ENCODE assay signal across 2 cellular contexts in the genomic region with DNA sequence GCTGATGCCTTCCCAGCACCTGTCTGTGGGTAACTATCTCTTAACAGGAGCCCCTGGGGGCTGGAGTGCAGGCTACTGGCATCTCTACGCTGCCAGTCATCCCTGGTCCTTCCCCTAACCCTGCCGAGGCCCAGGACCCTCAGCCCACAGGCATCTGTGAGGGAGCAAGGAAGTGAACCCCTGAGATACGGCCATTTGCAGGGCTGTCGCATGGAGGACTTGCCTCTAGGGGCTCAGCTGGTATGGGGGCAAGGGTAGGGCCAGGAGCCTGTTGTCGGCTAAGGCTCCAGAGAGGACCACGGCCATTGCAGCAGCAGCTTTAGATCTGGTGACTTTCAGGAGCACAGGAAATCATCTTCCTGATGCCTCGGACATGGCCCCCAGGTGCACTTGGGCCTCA.
TF ChIP-seq lines count a peak whose summit lies in the region.

No MANE protein-coding gene starts in this region.

TF ChIP-seq in HepG2, 621 proteins besides CTCF, POLR2A, EP300 and RAD21:
- TF ChIP-seq SOX13 (IDR thresholded peaks at IDR 0.05) (no peak), SOX13 (CRISPR knock-in tag; conservative IDR thresholded peaks at IDR 0.05 in 1 of 2, IDR thresholded peaks at IDR 0.05 in 1 of 2) (no peak), AGO2 (optimal IDR thresholded peaks at IDR 0.05; ENCODE audit: low read depth, low read length) (peak; percentile 28), FOXP1 (IDR thresholded peaks at IDR 0.05) (no peak), FOXP1 (CRISPR knock-in tag; IDR thresholded peaks at IDR 0.05) (no peak)
- TF ChIP-seq, protein P1, sequence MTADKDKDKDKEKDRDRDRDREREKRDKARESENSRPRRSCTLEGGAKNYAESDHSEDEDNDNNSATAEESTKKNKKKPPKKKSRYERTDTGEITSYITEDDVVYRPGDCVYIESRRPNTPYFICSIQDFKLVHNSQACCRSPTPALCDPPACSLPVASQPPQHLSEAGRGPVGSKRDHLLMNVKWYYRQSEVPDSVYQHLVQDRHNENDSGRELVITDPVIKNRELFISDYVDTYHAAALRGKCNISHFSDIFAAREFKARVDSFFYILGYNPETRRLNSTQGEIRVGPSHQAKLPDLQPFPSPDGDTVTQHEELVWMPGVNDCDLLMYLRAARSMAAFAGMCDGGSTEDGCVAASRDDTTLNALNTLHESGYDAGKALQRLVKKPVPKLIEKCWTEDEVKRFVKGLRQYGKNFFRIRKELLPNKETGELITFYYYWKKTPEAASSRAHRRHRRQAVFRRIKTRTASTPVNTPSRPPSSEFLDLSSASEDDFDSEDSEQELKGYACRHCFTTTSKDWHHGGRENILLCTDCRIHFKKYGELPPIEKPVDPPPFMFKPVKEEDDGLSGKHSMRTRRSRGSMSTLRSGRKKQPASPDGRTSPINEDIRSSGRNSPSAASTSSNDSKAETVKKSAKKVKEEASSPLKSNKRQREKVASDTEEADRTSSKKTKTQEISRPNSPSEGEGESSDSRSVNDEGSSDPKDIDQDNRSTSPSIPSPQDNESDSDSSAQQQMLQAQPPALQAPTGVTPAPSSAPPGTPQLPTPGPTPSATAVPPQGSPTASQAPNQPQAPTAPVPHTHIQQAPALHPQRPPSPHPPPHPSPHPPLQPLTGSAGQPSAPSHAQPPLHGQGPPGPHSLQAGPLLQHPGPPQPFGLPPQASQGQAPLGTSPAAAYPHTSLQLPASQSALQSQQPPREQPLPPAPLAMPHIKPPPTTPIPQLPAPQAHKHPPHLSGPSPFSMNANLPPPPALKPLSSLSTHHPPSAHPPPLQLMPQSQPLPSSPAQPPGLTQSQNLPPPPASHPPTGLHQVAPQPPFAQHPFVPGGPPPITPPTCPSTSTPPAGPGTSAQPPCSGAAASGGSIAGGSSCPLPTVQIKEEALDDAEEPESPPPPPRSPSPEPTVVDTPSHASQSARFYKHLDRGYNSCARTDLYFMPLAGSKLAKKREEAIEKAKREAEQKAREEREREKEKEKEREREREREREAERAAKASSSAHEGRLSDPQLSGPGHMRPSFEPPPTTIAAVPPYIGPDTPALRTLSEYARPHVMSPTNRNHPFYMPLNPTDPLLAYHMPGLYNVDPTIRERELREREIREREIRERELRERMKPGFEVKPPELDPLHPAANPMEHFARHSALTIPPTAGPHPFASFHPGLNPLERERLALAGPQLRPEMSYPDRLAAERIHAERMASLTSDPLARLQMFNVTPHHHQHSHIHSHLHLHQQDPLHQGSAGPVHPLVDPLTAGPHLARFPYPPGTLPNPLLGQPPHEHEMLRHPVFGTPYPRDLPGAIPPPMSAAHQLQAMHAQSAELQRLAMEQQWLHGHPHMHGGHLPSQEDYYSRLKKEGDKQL (CRISPR knock-in tag; IDR thresholded peaks at IDR 0.05; ENCODE audit: low read depth) = no peak
- TF ChIP-seq, protein P2, sequence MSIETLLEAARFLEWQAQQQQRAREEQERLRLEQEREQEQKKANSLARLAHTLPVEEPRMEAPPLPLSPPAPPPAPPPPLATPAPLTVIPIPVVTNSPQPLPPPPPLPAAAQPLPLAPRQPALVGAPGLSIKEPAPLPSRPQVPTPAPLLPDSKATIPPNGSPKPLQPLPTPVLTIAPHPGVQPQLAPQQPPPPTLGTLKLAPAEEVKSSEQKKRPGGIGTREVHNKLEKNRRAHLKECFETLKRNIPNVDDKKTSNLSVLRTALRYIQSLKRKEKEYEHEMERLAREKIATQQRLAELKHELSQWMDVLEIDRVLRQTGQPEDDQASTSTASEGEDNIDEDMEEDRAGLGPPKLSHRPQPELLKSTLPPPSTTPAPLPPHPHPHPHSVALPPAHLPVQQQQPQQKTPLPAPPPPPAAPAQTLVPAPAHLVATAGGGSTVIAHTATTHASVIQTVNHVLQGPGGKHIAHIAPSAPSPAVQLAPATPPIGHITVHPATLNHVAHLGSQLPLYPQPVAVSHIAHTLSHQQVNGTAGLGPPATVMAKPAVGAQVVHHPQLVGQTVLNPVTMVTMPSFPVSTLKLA (IDR thresholded peaks at IDR 0.05) = no peak

TF ChIP-seq in H1, 55 proteins besides CTCF, POLR2A, EP300 and RAD21:
- no peak for TF ChIP-seq PHF8 (conservative IDR thresholded peaks at IDR 0.05; ENCODE audit: low read depth, low read length)
- no peak for TF ChIP-seq MAFK (IDR thresholded peaks at IDR 0.05; ENCODE audit: low read depth, low read length)
- TF ChIP-seq HDAC2 (IDR thresholded peaks at IDR 0.05; ENCODE audit: borderline replicate concordance in 1 of 2, low read depth in 2 of 2, low read length in 2 of 2) = no peak
- no peak for TF ChIP-seq SP2 (IDR thresholded peaks at IDR 0.05; ENCODE audit: low read length)
- TF ChIP-seq, protein P3, sequence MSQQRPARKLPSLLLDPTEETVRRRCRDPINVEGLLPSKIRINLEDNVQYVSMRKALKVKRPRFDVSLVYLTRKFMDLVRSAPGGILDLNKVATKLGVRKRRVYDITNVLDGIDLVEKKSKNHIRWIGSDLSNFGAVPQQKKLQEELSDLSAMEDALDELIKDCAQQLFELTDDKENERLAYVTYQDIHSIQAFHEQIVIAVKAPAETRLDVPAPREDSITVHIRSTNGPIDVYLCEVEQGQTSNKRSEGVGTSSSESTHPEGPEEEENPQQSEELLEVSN (IDR thresholded peaks at IDR 0.05) = no peak
- no peak for TF ChIP-seq SP4 (IDR thresholded peaks at IDR 0.05; ENCODE audit: low read length)
- TF ChIP-seq, protein P4, sequence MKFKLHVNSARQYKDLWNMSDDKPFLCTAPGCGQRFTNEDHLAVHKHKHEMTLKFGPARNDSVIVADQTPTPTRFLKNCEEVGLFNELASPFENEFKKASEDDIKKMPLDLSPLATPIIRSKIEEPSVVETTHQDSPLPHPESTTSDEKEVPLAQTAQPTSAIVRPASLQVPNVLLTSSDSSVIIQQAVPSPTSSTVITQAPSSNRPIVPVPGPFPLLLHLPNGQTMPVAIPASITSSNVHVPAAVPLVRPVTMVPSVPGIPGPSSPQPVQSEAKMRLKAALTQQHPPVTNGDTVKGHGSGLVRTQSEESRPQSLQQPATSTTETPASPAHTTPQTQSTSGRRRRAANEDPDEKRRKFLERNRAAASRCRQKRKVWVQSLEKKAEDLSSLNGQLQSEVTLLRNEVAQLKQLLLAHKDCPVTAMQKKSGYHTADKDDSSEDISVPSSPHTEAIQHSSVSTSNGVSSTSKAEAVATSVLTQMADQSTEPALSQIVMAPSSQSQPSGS (IDR thresholded peaks at IDR 0.05; ENCODE audit: low read length) = no peak
- TF ChIP-seq CEBPB (IDR thresholded peaks at IDR 0.05; ENCODE audit: low read depth, low read length) = no peak
- no peak for TF ChIP-seq CREB1 (IDR thresholded peaks at IDR 0.05)
- no peak for TF ChIP-seq BRCA1 (IDR thresholded peaks at IDR 0.05; ENCODE audit: low read depth, low read length)
- TF ChIP-seq TAF7 (optimal IDR thresholded peaks at IDR 0.05; ENCODE audit: borderline replicate concordance, low read depth, low read length) = no peak
- TF ChIP-seq NRF1 (IDR thresholded peaks at IDR 0.05; ENCODE audit: low read depth, low read length) = no peak
- TF ChIP-seq SIX5 (IDR thresholded peaks at IDR 0.05; ENCODE audit: low read depth, low read length) = no peak
- no peak for TF ChIP-seq SRF (IDR thresholded peaks at IDR 0.05; ENCODE audit: low read depth, low read length)
- TF ChIP-seq SUZ12 (IDR thresholded peaks at IDR 0.05; ENCODE audit: low read length) = no peak
- TF ChIP-seq SIRT6 (IDR thresholded peaks at IDR 0.05; ENCODE audit: low read length) = no peak
- TF ChIP-seq KDM5A (IDR thresholded peaks at IDR 0.05; ENCODE audit: low read length) = no peak
- TF ChIP-seq, protein P5, sequence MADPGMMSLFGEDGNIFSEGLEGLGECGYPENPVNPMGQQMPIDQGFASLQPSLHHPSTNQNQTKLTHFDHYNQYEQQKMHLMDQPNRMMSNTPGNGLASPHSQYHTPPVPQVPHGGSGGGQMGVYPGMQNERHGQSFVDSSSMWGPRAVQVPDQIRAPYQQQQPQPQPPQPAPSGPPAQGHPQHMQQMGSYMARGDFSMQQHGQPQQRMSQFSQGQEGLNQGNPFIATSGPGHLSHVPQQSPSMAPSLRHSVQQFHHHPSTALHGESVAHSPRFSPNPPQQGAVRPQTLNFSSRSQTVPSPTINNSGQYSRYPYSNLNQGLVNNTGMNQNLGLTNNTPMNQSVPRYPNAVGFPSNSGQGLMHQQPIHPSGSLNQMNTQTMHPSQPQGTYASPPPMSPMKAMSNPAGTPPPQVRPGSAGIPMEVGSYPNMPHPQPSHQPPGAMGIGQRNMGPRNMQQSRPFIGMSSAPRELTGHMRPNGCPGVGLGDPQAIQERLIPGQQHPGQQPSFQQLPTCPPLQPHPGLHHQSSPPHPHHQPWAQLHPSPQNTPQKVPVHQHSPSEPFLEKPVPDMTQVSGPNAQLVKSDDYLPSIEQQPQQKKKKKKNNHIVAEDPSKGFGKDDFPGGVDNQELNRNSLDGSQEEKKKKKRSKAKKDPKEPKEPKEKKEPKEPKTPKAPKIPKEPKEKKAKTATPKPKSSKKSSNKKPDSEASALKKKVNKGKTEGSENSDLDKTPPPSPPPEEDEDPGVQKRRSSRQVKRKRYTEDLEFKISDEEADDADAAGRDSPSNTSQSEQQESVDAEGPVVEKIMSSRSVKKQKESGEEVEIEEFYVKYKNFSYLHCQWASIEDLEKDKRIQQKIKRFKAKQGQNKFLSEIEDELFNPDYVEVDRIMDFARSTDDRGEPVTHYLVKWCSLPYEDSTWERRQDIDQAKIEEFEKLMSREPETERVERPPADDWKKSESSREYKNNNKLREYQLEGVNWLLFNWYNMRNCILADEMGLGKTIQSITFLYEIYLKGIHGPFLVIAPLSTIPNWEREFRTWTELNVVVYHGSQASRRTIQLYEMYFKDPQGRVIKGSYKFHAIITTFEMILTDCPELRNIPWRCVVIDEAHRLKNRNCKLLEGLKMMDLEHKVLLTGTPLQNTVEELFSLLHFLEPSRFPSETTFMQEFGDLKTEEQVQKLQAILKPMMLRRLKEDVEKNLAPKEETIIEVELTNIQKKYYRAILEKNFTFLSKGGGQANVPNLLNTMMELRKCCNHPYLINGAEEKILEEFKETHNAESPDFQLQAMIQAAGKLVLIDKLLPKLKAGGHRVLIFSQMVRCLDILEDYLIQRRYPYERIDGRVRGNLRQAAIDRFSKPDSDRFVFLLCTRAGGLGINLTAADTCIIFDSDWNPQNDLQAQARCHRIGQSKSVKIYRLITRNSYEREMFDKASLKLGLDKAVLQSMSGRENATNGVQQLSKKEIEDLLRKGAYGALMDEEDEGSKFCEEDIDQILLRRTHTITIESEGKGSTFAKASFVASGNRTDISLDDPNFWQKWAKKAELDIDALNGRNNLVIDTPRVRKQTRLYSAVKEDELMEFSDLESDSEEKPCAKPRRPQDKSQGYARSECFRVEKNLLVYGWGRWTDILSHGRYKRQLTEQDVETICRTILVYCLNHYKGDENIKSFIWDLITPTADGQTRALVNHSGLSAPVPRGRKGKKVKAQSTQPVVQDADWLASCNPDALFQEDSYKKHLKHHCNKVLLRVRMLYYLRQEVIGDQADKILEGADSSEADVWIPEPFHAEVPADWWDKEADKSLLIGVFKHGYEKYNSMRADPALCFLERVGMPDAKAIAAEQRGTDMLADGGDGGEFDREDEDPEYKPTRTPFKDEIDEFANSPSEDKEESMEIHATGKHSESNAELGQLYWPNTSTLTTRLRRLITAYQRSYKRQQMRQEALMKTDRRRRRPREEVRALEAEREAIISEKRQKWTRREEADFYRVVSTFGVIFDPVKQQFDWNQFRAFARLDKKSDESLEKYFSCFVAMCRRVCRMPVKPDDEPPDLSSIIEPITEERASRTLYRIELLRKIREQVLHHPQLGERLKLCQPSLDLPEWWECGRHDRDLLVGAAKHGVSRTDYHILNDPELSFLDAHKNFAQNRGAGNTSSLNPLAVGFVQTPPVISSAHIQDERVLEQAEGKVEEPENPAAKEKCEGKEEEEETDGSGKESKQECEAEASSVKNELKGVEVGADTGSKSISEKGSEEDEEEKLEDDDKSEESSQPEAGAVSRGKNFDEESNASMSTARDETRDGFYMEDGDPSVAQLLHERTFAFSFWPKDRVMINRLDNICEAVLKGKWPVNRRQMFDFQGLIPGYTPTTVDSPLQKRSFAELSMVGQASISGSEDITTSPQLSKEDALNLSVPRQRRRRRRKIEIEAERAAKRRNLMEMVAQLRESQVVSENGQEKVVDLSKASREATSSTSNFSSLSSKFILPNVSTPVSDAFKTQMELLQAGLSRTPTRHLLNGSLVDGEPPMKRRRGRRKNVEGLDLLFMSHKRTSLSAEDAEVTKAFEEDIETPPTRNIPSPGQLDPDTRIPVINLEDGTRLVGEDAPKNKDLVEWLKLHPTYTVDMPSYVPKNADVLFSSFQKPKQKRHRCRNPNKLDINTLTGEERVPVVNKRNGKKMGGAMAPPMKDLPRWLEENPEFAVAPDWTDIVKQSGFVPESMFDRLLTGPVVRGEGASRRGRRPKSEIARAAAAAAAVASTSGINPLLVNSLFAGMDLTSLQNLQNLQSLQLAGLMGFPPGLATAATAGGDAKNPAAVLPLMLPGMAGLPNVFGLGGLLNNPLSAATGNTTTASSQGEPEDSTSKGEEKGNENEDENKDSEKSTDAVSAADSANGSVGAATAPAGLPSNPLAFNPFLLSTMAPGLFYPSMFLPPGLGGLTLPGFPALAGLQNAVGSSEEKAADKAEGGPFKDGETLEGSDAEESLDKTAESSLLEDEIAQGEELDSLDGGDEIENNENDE (IDR thresholded peaks at IDR 0.05; ENCODE audit: insufficient replicate concordance, low read length) = no peak
- no peak for TF ChIP-seq CHD2 (IDR thresholded peaks at IDR 0.05; ENCODE audit: low read length)
- no peak for TF ChIP-seq CTBP2 (IDR thresholded peaks at IDR 0.05; ENCODE audit: borderline replicate concordance, insufficient read depth, insufficient read length, low read length)
